18 cellular contexts compared by ENCODE assay signal in the genomic region with DNA sequence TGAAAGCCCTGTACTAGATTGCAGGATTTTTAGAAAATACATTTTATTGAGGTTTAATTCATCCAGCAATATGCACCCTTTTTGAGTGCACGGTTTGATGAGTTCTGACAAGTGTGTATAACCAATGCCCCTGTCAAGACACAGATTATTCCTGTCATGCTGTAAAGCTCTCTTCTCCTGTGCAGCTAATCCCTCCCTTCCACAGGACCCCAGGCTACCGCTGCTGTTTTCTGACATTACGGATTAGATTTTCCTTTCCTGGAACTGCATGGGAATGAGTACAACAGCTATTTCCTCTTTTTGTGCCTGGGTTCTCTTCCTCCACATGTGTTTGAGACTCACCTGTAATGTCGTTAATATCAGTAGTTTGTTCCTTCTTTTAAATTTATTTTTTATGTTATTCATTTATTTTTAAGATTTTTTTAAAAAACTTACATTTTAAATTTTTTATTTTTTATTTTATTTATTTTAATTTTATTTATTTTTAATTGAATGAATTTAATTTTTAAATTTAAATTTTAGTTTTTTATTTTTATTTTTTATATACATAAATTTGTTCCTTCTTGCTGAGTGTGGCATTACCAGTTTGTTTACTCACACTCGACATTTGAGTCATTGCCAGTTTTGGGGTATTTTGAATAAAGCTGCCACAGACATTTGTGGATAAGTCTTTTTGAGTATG.
DNase-seq lines count a peak whose midpoint lies in the region; FAIRE-seq and TF ChIP-seq lines count a peak whose summit lies in the region.
"Had no signal": no experiment of that assay in that cellular context is flagged by ENCODE, and none has a peak within 500 bp of the region (broad histone marks: within the 10 kb centered on the region; RNA-seq: fewer than 3 reads in every experiment).

No MANE protein-coding gene starts in this region.

- H3K79me2 ChIP-seq in H1 (ENCODE audit: control insufficient read depth in 1 of 2, insufficient read depth in 2 of 2, low read length in 2 of 2) = no peaks in the 10 kb centered on the region

- peak overlapping the region; percentile 89 for H3K4ac ChIP-seq in H1 (replicated peaks; ENCODE audit: insufficient read length, low read depth, low read length)

- no peaks in the 10 kb centered on the region for H3K23me2 ChIP-seq in H1 (ENCODE audit: low read depth, low read length)

- H3K27ac ChIP-seq in H1 (ENCODE audit: low read depth, low read length) (no peak overlapping the region), thyroid gland (no peak overlapping the region), stomach (no peak overlapping the region)

- H3K9me3 ChIP-seq in H1 (ENCODE audit: insufficient read depth in 2 of 2, low read depth in 1 of 2, low read length in 1 of 2) (peaks cover 0 to 2% of the 10 kb centered on the region in 2 experiments; a peak in 1 of 4 replicates), thyroid gland (no peaks in the 10 kb centered on the region), stomach (no peaks in the 10 kb centered on the region)
- H3K9me3 ChIP-seq: BE2C, SK-N-SH had no signal

- H3K36me3 ChIP-seq in H1 (ENCODE audit: control insufficient read depth in 2 of 4, insufficient read depth in 4 of 4, low read length in 3 of 4) = peaks cover 0 to under 1% (median 0%) of the 10 kb centered on the region in 4 experiments; a peak in 2 of 8 replicates
- no peaks in the 10 kb centered on the region for H3K36me3 ChIP-seq in thyroid gland
- H3K36me3 ChIP-seq in stomach = no peaks in the 10 kb centered on the region
- H3K36me3 ChIP-seq: BE2C had no signal

- H4K20me1 ChIP-seq in H1 (replicated peaks in 1 of 2; ENCODE audit: control insufficient read depth in 1 of 2, insufficient read depth in 2 of 2, low read length in 2 of 2) = no peaks in the 10 kb centered on the region

- POLR2A ChIA-PET in H1 (lab: Charles Lee; ENCODE audit: partially characterized antibody) = no interaction called here

- no peak overlapping the region for H3K4me2 ChIP-seq in H1 (ENCODE audit: insufficient read depth in 1 of 2, low read depth in 2 of 2, low read length in 2 of 2)
- H3K4me2 ChIP-seq: SK-N-SH had no signal

- H4K8ac ChIP-seq in H1 (ENCODE audit: extremely low read depth, insufficient read depth, low read length) = no peak overlapping the region

- no peak overlapping the region for H2AK5ac ChIP-seq in H1 (ENCODE audit: low read depth, low read length)

- peak; percentile 97 for FAIRE-seq in A204.1 (lab: Jason Lieb, UNC)
- no peak for FAIRE-seq in H1 (lab: Jason Lieb, UNC)
- FAIRE-seq: GM18507 had no signal

- H3K56ac ChIP-seq in H1 (replicated peaks; ENCODE audit: insufficient read length, low read depth, low read length) = no peak overlapping the region

- peak overlapping the region; percentile 13; the same call in 1 of the 2 replicates for H2BK20ac ChIP-seq in H1 (ENCODE audit: low read length)

- peak overlapping the region; percentile 12; the same call in 1 of the 2 replicates for H2BK5ac ChIP-seq in H1 (ENCODE audit: low read depth, low read length)

- TF ChIP-seq EP300 in H1 (IDR thresholded peaks at IDR 0.05; ENCODE audit: borderline replicate concordance in 1 of 2, low read depth in 2 of 2, low read length in 2 of 2) = no peak
- no peak for TF ChIP-seq EP300 in stomach (IDR thresholded peaks at IDR 0.05)

- H2BK12ac ChIP-seq in H1 (ENCODE audit: low read depth, low read length) = 0 out of 2 replicates have a peak overlapping the region, but pooled peaks have one; percentile 32

- TF ChIP-seq RAD21 in H1 (IDR thresholded peaks at IDR 0.05 in 1 of 2, conservative IDR thresholded peaks at IDR 0.05 in 1 of 2; ENCODE audit: low read depth in 2 of 2, low read length in 2 of 2) = no peak

- TF ChIP-seq CTCF in H1 (IDR thresholded peaks at IDR 0.05; ENCODE audit: control extremely low read depth in 1 of 3, insufficient read depth in 1 of 3, low read depth in 1 of 3, low read length in 3 of 3) (no peak), thyroid gland (IDR thresholded peaks at IDR 0.05) (no peak), stomach (IDR thresholded peaks at IDR 0.05) (no peak)

- no peak overlapping the region for H4K5ac ChIP-seq in H1 (ENCODE audit: insufficient read length, low read depth, low read length)

- peaks cover 2 to 18% (median 8%) of the 10 kb centered on the region in 4 experiments; a peak in 6 of 7 replicates for H3K4me1 ChIP-seq in H1 (replicated peaks in 1 of 4; ENCODE audit: control insufficient read depth in 3 of 4, insufficient read depth in 4 of 4, low read length in 3 of 4)
- no peaks in the 10 kb centered on the region for H3K4me1 ChIP-seq in thyroid gland
- peaks cover 0 to 4% (median 1%) of the 10 kb centered on the region in 4 donors for H3K4me1 ChIP-seq in stomach
- H3K4me1 ChIP-seq: BE2C had no signal

- no peak overlapping the region for H3K14ac ChIP-seq in H1 (ENCODE audit: insufficient read length)

- no peak overlapping the region for H3K9ac ChIP-seq in H1 (replicated peaks in 1 of 4; ENCODE audit: extremely low read depth in 1 of 4, low read depth in 3 of 4, low read length in 3 of 4)
- H3K9ac ChIP-seq: SK-N-SH had no signal

- WGBS in H1 (ENCODE audit: extremely low coverage in 1 of 2, insufficient coverage in 1 of 2, insufficient read length in 1 of 2, insufficient replicate concordance in 2 of 2, low coverage in 1 of 2, low lambda C conversion rate in 2 of 2, missing lambda C conversion rate in 1 of 2), 2 experiments = 80% methylated on average over 5 of the region's 5 CpGs; no CpG with 5 or more reads in 1 of the 2 experiments
- 71 to 76% methylated on average over 5 of the region's 5 CpGs for WGBS in thyroid gland, 2 donors
- WGBS in stomach, 5 donors = 50 to 71% (median 66%) methylated on average over 5 of the region's 5 CpGs

- CTCF ChIA-PET in H1 (lab: Charles Lee; ENCODE audit: partially characterized antibody) = interaction anchor here (0.7 to 2.9 kb wide), 3 partner anchors 42 to 181 kb away, joined by 3 to 11 read pairs (median 3); no protein-coding TSS in a partner anchor

- H3K79me1 ChIP-seq in H1 (ENCODE audit: low read depth, low read length) = no peaks in the 10 kb centered on the region

- intact Hi-C loops in thyroid gland (cut with DNase I) (no loop called here), stomach (cut with DNase I; ENCODE audit: low total_unique reads) (no loop called here)

- H4K91ac ChIP-seq in H1 (replicated peaks; ENCODE audit: insufficient read length, low read length) = no peak overlapping the region

- H3K27me3 ChIP-seq in H1 (replicated peaks in 1 of 4; ENCODE audit: control insufficient read depth in 3 of 4, extremely low read depth in 1 of 4, insufficient read depth in 3 of 4, low read length in 3 of 4) (no peaks in the 10 kb centered on the region), thyroid gland (no peaks in the 10 kb centered on the region), stomach (no peaks in the 10 kb centered on the region)
- H3K27me3 ChIP-seq: BE2C had no signal

- H2BK15ac ChIP-seq in H1 (ENCODE audit: low read length) = no peak overlapping the region

- no peak overlapping the region for H3K23ac ChIP-seq in H1 (ENCODE audit: insufficient read length)

- H2AFZ ChIP-seq in H1 (ENCODE audit: low read length) = no peak overlapping the region

- peak; percentile 80 for DNase-seq in DMS79 treated with DMSO at 0.1 percent for 48 hours (lab: John Stamatoyannopoulos, UW)
- peak; percentile 64 for DNase-seq in NCI-H82 (lab: John Stamatoyannopoulos, UW)
- no peak for DNase-seq in H1 (ENCODE audit: low read depth in 1 of 2, low spot score in 2 of 2)
- no peak for DNase-seq in thyroid gland
- DNase-seq in stomach = no peak
- no peak for DNase-seq in AG08396 (ENCODE audit: low spot score)
- DNase-seq: BE2C; CD4-positive, alpha-beta memory T cell; EL; MV-4-11; NCI-H1694; NCI-H2171 treated with DMSO at 0.1 percent for 48 hours; NCI-H524 treated with DMSO at 0.1 percent for 48 hours; Right ventricle myocardium superior; SK-N-SH; T-helper 1 cell had no signal

- TF ChIP-seq POLR2A in H1 (IDR thresholded peaks at IDR 0.05; ENCODE audit: control extremely low read depth in 1 of 2, low read depth in 2 of 2, low read length in 2 of 2) (no peak), thyroid gland (IDR thresholded peaks at IDR 0.05) (no peak), stomach (IDR thresholded peaks at IDR 0.05) (no peak)

- H3K18ac ChIP-seq in H1 (ENCODE audit: extremely low read depth, low read length) = 0 out of 2 replicates have a peak overlapping the region, but pooled peaks have one; percentile 34

- H3K4me3 ChIP-seq in H1 (ENCODE audit: extremely low read depth in 1 of 4, insufficient read depth in 2 of 4, low read depth in 3 of 4, low read length in 4 of 4) (no peak overlapping the region), thyroid gland (replicated peaks in 1 of 3) (no peak overlapping the region), stomach (no peak overlapping the region)

- peak overlapping the region; percentile 0 for H2BK120ac ChIP-seq in H1 (replicated peaks; ENCODE audit: low read depth, low read length)

TF ChIP-seq in H1, 55 proteins besides CTCF, POLR2A, EP300 and RAD21:
- TF ChIP-seq, protein P1, sequence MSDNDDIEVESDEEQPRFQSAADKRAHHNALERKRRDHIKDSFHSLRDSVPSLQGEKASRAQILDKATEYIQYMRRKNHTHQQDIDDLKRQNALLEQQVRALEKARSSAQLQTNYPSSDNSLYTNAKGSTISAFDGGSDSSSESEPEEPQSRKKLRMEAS (IDR thresholded peaks at IDR 0.05) = no peak
- TF ChIP-seq BACH1 (IDR thresholded peaks at IDR 0.05; ENCODE audit: low read length) (no peak), RNF2 (IDR thresholded peaks at IDR 0.05; ENCODE audit: borderline replicate concordance, low read depth, low read length, missing control alignments, poor library complexity, severe bottlenecking) (no peak), BRCA1 (IDR thresholded peaks at IDR 0.05; ENCODE audit: low read depth, low read length) (no peak), SIN3A (conservative IDR thresholded peaks at IDR 0.05 in 1 of 2, IDR thresholded peaks at IDR 0.05 in 1 of 2; ENCODE audit: low read depth in 1 of 2, low read length in 2 of 2) (no peak)

Comparison
In these comparisons a context has a peak if more than half of its experiments do, and no peak if none do; other contexts are left out.
1. DNase-seq: peak in DMS79 treated with DMSO at 0.1 percent for 48 hours (single experiment) and NCI-H82 (single experiment); none in H1 (0 of 2), thyroid gland (0 of 2), stomach (single experiment) and AG08396 (single experiment).